Comparison of ENCODE assay signal across 11 cellular contexts in genomic region chr17:77434136-77435114, GRCh38.
DNase-seq lines count a peak whose midpoint lies in the region; ATAC-seq and TF ChIP-seq lines count a peak whose summit lies in the region.
"Had no signal": no experiment of that assay in that cellular context is flagged by ENCODE, and none has a peak within 500 bp of the region (broad histone marks: within the 10 kb centered on the region; RNA-seq: fewer than 3 reads in every experiment).

No MANE protein-coding gene starts in this region.

- H3K9ac ChIP-seq in skeletal muscle satellite cell (ENCODE audit: low read depth, low read length) = peak overlapping the region; percentile 14

- H3K9me3 ChIP-seq in skeletal muscle satellite cell (replicated peaks; ENCODE audit: low read length) = no peaks in the 10 kb centered on the region
- H3K9me3 ChIP-seq: upper lobe of left lung had no signal

- H3K27ac Mint-ChIP-seq in T-helper 1 cell treated with Interleukin-12 subunit alpha and Interleukin-12 subunit beta and Interleukin-4 antibody, amounts not matched to agents 30 μg/mL and 1 μg/mL, for 36 hours = peak overlapping the region; percentile 89
- peak overlapping the region; percentile 99 to 100 for H3K27ac Mint-ChIP-seq in T-cell
- H3K27ac Mint-ChIP-seq in endothelial cell (ENCODE audit: unreplicated experiment) = peak overlapping the region; percentile 57

- H3K4me3 ChIP-seq in skeletal muscle satellite cell (ENCODE audit: low read length) = no peak overlapping the region

- H3K36me3 Mint-ChIP-seq in T-helper 1 cell treated with Interleukin-12 subunit alpha and Interleukin-12 subunit beta and Interleukin-4 antibody, amounts not matched to agents 30 μg/mL and 1 μg/mL, for 36 hours (ENCODE audit: low read depth) = peaks cover 26% of the 10 kb centered on the region
- H3K36me3 Mint-ChIP-seq in T-cell (peaks cover 10% of the 10 kb centered on the region), endothelial cell (ENCODE audit: low read depth, unreplicated experiment) (peaks cover 4% of the 10 kb centered on the region)

- no peak overlapping the region for H3K27ac ChIP-seq in foreskin keratinocyte

- H3K9me3 Mint-ChIP-seq in T-helper 1 cell treated with Interleukin-12 subunit alpha and Interleukin-12 subunit beta and Interleukin-4 antibody, amounts not matched to agents 30 μg/mL and 1 μg/mL, for 36 hours = no peaks in the 10 kb centered on the region
- H3K9me3 Mint-ChIP-seq in T-cell (no peaks in the 10 kb centered on the region), endothelial cell (ENCODE audit: unreplicated experiment) (no peaks in the 10 kb centered on the region)

- no peaks in the 10 kb centered on the region for H3K27me3 ChIP-seq in skeletal muscle satellite cell (ENCODE audit: control insufficient read depth, insufficient read depth, low read length)
- no peaks in the 10 kb centered on the region for H3K27me3 ChIP-seq in foreskin keratinocyte
- H3K27me3 ChIP-seq: upper lobe of left lung had no signal

- DNase-seq in T-helper 1 cell (no peak), T-cell (peak in 1 of 34 experiments; percentile 33), endothelial cell (ENCODE audit: low spot score) (no peak), foreskin keratinocyte (no peak), GM10248 (ENCODE audit: extremely low spot score) (no peak)
- DNase-seq: 8988T, NCI-H226 had no signal

- peaks cover 69% of the 10 kb centered on the region for H3K4me1 Mint-ChIP-seq in T-helper 1 cell treated with Interleukin-12 subunit alpha and Interleukin-12 subunit beta and Interleukin-4 antibody, amounts not matched to agents 30 μg/mL and 1 μg/mL, for 36 hours (ENCODE audit: low read depth)
- H3K4me1 Mint-ChIP-seq in T-cell = peaks cover 91 to 97% (median 95%) of the 10 kb centered on the region in 3 donors
- peaks cover 71% of the 10 kb centered on the region for H3K4me1 Mint-ChIP-seq in endothelial cell (ENCODE audit: unreplicated experiment)

- TF ChIP-seq CTCF in endothelial cell (IDR thresholded peaks at IDR 0.05; ENCODE audit: unreplicated experiment) (no peak), foreskin keratinocyte (conservative IDR thresholded peaks at IDR 0.05) (no peak), GM10248 (IDR thresholded peaks at IDR 0.05; ENCODE audit: control extremely low read depth, extremely low read depth, low read depth, missing control alignments) (no peak)

- H3K4me3 Mint-ChIP-seq in T-helper 1 cell treated with Interleukin-12 subunit alpha and Interleukin-12 subunit beta and Interleukin-4 antibody, amounts not matched to agents 30 μg/mL and 1 μg/mL, for 36 hours = peak overlapping the region; percentile 79
- H3K4me3 Mint-ChIP-seq in T-cell = peak overlapping the region; percentile 91 to 92 (median 91)
- no peak overlapping the region for H3K4me3 Mint-ChIP-seq in endothelial cell (ENCODE audit: unreplicated experiment)

- H3K4me1 ChIP-seq in skeletal muscle satellite cell (ENCODE audit: control insufficient read depth, insufficient read depth, low read length) = peaks cover 68% of the 10 kb centered on the region
- no peaks in the 10 kb centered on the region for H3K4me1 ChIP-seq in foreskin keratinocyte

- POLR2A ChIA-PET in T-cell (lab: Charles Lee) (interaction anchor here in 1 of 2 donors (0.6 to 0.8 kb wide), 2 partner anchors 21 to 55 kb away, joined by 3 to 6 read pairs; no protein-coding TSS in a partner anchor), GM10248 (lab: Yijun Ruan, JAX) (no interaction called here)

- peaks cover 24% of the 10 kb centered on the region for H3K36me3 ChIP-seq in skeletal muscle satellite cell (ENCODE audit: insufficient read depth, low read length)
- H3K36me3 ChIP-seq: upper lobe of left lung had no signal

- peak overlapping the region; percentile 56 for H3K4me2 ChIP-seq in skeletal muscle satellite cell (ENCODE audit: low read length)

- no peaks in the 10 kb centered on the region for H3K27me3 Mint-ChIP-seq in T-helper 1 cell treated with Interleukin-12 subunit alpha and Interleukin-12 subunit beta and Interleukin-4 antibody, amounts not matched to agents 30 μg/mL and 1 μg/mL, for 36 hours (ENCODE audit: low read depth)
- H3K27me3 Mint-ChIP-seq in T-cell (no peaks in the 10 kb centered on the region), endothelial cell (ENCODE audit: unreplicated experiment) (peaks cover 28% of the 10 kb centered on the region)

- ATAC-seq in T-cell (replicated peaks in 1 of 4) = peak in 3 of 4 experiments; percentile 11 to 18 (median 16)
- ATAC-seq in foreskin keratinocyte = no peak
- ATAC-seq in HG03095 (IDR thresholded peaks at IDR 0.05; ENCODE audit: unreplicated experiment) = no peak

- CTCF ChIA-PET in T-cell (lab: Charles Lee) = no interaction called here
- CTCF ChIA-PET in GM10248 (lab: Yijun Ruan, JAX) = interaction anchor here (0.7 to 14.4 kb wide), 6 partner anchors 7 to 103 kb away, joined by 3 to 175 read pairs (median 4); no protein-coding TSS in a partner anchor

Comparison
In these comparisons a context has a peak if more than half of its experiments do, and no peak if none do; other contexts are left out.
1. ATAC-seq: peak in T-cell (3 of 4); none in foreskin keratinocyte (single experiment) and HG03095 (single experiment).
2. Peak in every context shown above with its lines, with median percentiles within 50 percentile points of each other: H3K27ac Mint-ChIP-seq.